1 cellular context compared by ENCODE assay signal in the genomic region with DNA sequence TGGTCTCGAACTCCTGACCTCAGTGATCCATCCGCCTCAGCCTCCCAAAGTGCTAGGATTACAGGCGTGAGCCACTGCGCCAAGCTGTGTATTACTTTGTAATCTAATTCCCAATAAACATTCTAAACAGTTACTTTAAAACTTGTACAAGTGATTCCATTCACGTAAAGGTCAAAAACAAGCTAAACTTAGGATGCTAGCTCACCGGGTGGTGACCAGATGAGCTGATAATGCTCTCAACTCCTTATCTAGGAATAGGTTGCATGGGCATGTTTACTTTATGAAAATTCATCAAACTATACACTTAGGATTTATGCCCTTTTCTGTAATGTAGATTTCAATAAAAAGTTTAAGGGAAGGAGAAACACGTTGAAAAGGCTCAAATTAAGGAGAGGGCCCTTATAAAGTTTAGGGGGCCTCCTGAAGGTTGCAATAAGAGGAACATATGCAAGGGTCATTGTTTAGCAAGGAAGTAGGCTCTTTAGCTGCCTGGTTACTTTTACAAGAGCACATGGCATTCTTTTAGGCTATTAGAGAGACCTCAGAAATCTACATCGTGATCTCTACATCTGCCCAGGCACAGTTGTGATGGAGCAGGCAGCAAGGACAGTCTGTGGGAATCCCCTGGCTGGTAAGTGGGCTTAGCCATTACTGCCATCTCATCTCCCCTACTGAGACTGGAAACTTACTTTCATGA.
A peak's percentile ranks its signal among the peaks of the same experiment; 100 is the strongest.
TF ChIP-seq lines count a peak whose summit lies in the region.

No MANE protein-coding gene starts in this region.

TF ChIP-seq in HepG2, 621 proteins besides CTCF, POLR2A, EP300 and RAD21:
- peak; percentile 42 for TF ChIP-seq RBM22 (optimal IDR thresholded peaks at IDR 0.05; ENCODE audit: low read length)
- no peak for TF ChIP-seq PAWR (CRISPR knock-in tag; IDR thresholded peaks at IDR 0.05; ENCODE audit: borderline replicate concordance)
